Comparison of ENCODE assay signal across 8 cellular contexts in the genomic region with DNA sequence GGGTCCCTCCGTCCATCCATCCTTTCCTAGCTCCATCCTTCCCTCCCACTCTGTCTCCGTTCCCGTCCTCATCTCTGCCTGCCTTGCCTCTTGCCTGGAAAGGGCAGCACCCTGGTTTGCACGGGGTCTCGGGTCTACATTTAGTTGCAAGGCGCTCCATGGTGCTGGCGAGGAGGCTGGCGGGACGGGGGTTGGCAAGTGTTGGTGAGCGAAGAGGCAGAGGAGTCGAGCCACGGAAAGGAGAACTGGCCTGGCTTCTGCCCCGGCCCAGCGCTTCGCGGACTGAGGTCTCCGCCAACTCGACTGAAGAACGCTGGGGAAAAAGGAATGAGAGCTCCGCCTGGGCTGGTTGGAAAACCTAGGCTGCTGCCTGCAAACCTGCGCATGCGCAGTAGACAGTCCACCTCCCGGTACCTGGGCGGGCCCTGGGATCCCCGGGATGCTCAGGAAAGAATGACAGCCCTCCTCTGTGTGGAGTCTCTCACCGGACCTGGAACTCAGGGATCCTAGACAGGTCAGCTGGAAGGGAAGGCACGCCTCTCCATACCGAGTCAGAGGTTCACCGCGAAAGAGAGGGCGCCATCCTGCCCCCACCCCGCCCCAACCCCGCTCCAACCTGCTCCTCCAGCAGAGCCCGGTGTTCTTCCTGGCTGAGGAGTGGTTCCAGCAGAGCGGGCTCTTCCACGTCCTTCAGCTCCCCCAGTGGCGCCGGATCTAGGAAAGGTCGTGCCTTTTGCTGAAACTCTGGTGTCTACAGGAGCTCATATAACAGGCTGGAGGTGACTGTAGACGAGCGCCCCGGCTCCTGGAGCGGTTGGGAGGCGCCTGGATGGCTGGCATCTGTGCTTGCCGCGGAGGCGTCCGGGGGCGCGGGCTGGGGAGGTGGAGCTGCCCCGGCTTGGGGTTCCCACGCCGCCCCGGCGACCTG. TPM values are rescaled to one million over a fixed set of nuclear protein-coding genes. Genes with fewer than 3 reads are reported as not detected.
DNase-seq lines count a peak whose midpoint lies in the region; ATAC-seq and TF ChIP-seq lines count a peak whose summit lies in the region.

No MANE protein-coding gene starts in this region.

- H3K27me3 ChIP-seq in breast epithelium = peaks cover 0 to 52% of the 10 kb centered on the region in 2 donors

- no peaks in the 10 kb centered on the region for H3K4me1 ChIP-seq in breast epithelium

- intact Hi-C loops in breast epithelium (cut with DNase I; ENCODE audit: low total_unique reads) = no loop called here

- no peak overlapping the region for H3K27ac ChIP-seq in breast epithelium

- DNase-seq in 8988T (peak; percentile 15), breast epithelium (ENCODE audit: low spot score in 2 of 2) (peak in 1 of 2 donors; percentile 32), kidney tubule cell (ENCODE audit: low spot score) (peak; percentile 69), Kasumi-1 (lab: John Stamatoyannopoulos, UW) (no peak)
- DNase-seq in Jurkat, Clone E6-1 (ENCODE audit: low read depth, low spot score) = peak; percentile 6

- no peaks in the 10 kb centered on the region for H3K9me3 ChIP-seq in breast epithelium

- no peak for ATAC-seq in HG02571 (IDR thresholded peaks at IDR 0.05; ENCODE audit: unreplicated experiment)
- no peak for ATAC-seq in HG03457 (IDR thresholded peaks at IDR 0.05; ENCODE audit: unreplicated experiment)
- ATAC-seq in GM21529 (IDR thresholded peaks at IDR 0.05; ENCODE audit: unreplicated experiment) = no peak

- TF ChIP-seq CTCF in breast epithelium (IDR thresholded peaks at IDR 0.05) = no peak

- no peak for TF ChIP-seq POLR2A in breast epithelium (IDR thresholded peaks at IDR 0.05)

- peak overlapping the region; percentile 52 for H3K4me3 ChIP-seq in Jurkat, Clone E6-1 (ENCODE audit: low read length)
- H3K4me3 ChIP-seq in breast epithelium = peak overlapping the region in 2 of 3 donors; percentile 35 to 60

- H3K36me3 ChIP-seq in breast epithelium = no peaks in the 10 kb centered on the region

RNA-seq across cellular contexts. Expression of a gene that starts 6.0 kb away (rescaled TPM):
- polyA plus RNA-seq in Jurkat, Clone E6-1 (2012; ENCODE audit: insufficient read depth, insufficient read length) = not detected
- total RNA-seq in breast epithelium = not detected

RNA-seq across cellular contexts. Expression of a gene that starts 43.2 kb away (rescaled TPM):
- polyA plus RNA-seq in Jurkat, Clone E6-1 (2012; ENCODE audit: insufficient read depth, insufficient read length) = not detected
- total RNA-seq in breast epithelium = not detected

Comparison
In these comparisons a context has a peak if more than half of its experiments do, and no peak if none do; other contexts are left out.
1. DNase-seq: peak in 8988T (single experiment), Jurkat, Clone E6-1 (single experiment) and kidney tubule cell (single experiment); none in Kasumi-1 (0 of 2).